In genomic region chr4:15781427-15782095, GRCh38 we compare ENCODE assay signal across 8 cellular contexts. TPM values are rescaled to one million over a fixed set of nuclear protein-coding genes. Genes with fewer than 3 reads are reported as not detected.
DNase-seq lines count a peak whose midpoint lies in the region; ATAC-seq and TF ChIP-seq lines count a peak whose summit lies in the region.

No MANE protein-coding gene starts in this region.

- peaks cover 9% of the 10 kb centered on the region; the same call in 1 of the 2 replicates for H4K20me1 ChIP-seq in OCI-LY7 (ENCODE audit: insufficient read depth, low read length)

- H3K4me1 ChIP-seq in OCI-LY7 (ENCODE audit: insufficient read depth, low read length, poor library complexity, severe bottlenecking), result peaks cover 68% of the 10 kb centered on the region
- H3K4me1 ChIP-seq in naive thymus-derived CD4-positive, alpha-beta T cell (ENCODE audit: control insufficient read depth in 2 of 2, insufficient read depth in 2 of 2, low read length in 2 of 2), result peaks cover 12 to 32% of the 10 kb centered on the region in 2 donors

- peaks cover 71% of the 10 kb centered on the region for H3K36me3 ChIP-seq in OCI-LY7 (ENCODE audit: insufficient read depth, low read length)
- H3K36me3 ChIP-seq in naive thymus-derived CD4-positive, alpha-beta T cell (ENCODE audit: control insufficient read depth in 2 of 3, insufficient read depth in 3 of 3, low read length in 3 of 3), result no peaks in the 10 kb centered on the region

- peak overlapping the region; percentile 96 for H3K27ac ChIP-seq in OCI-LY7 (ENCODE audit: low read depth, low read length, poor library complexity, severe bottlenecking)
- no peak overlapping the region for H3K27ac ChIP-seq in naive thymus-derived CD4-positive, alpha-beta T cell (ENCODE audit: low read depth, low read length)

- H3K4me3 Mint-ChIP-seq in naive thymus-derived CD4-positive, alpha-beta T cell, result peak overlapping the region; percentile 16 to 97 (median 54)

- H2AFZ ChIP-seq in OCI-LY7 (ENCODE audit: low read length), result no peak overlapping the region

- peaks cover 68% of the 10 kb centered on the region for H3K79me2 ChIP-seq in OCI-LY7 (ENCODE audit: insufficient read depth, low read depth, low read length)

- peak; percentile 17 for ATAC-seq in HG02642 (IDR thresholded peaks at IDR 0.05; ENCODE audit: poor library complexity, unreplicated experiment)
- peak; percentile 6 for ATAC-seq in naive thymus-derived CD4-positive, alpha-beta T cell

- peak overlapping the region; percentile 76 for H3K4me3 ChIP-seq in OCI-LY7 (ENCODE audit: low read depth, low read length, poor library complexity, severe bottlenecking)
- H3K4me3 ChIP-seq in naive thymus-derived CD4-positive, alpha-beta T cell (ENCODE audit: low read length), result no peak overlapping the region

- POLR2A ChIA-PET in OCI-LY7 (lab: Charles Lee), result interaction anchor here (0.6 to 3.4 kb wide), 7 partner anchors 12 to 111 kb away, joined by 3 to 15 read pairs (median 8); no protein-coding TSS in a partner anchor
- POLR2A ChIA-PET in naive thymus-derived CD4-positive, alpha-beta T cell (lab: Charles Lee), result interaction anchor here (0.7 to 2.1 kb wide), 8 partner anchors 8 to 31 kb away, joined by 3 to 8 read pairs (median 3); no protein-coding TSS in a partner anchor

- no peaks in the 10 kb centered on the region for H3K9me2 ChIP-seq in OCI-LY7 (ENCODE audit: insufficient read depth, low read length)

- CTCF ChIA-PET in OCI-LY7 (lab: Charles Lee; ENCODE audit: unreplicated experiment), result interaction anchor here (0.8 to 1.1 kb wide), 2 partner anchors 16 to 66 kb away, joined by 3 read pairs; no protein-coding TSS in a partner anchor
- CTCF ChIA-PET in naive thymus-derived CD4-positive, alpha-beta T cell (lab: Charles Lee), result no interaction called here

- intact Hi-C loops in OCI-LY7 (cut with micrococcal nuclease; ENCODE audit: unreplicated experiment), result no loop called here
- intact Hi-C loops in naive thymus-derived CD4-positive, alpha-beta T cell (cut with micrococcal nuclease), result no loop called here

- no peak for TF ChIP-seq CTCF in OCI-LY7 (conservative IDR thresholded peaks at IDR 0.05; ENCODE audit: low read length)

- H3K27me3 Mint-ChIP-seq in naive thymus-derived CD4-positive, alpha-beta T cell, result no peaks in the 10 kb centered on the region

- H3K4me2 ChIP-seq in OCI-LY7 (ENCODE audit: low read length), result peak overlapping the region; percentile 68

- peaks cover 42 to 88% (median 79%) of the 10 kb centered on the region in 7 donors for H3K4me1 Mint-ChIP-seq in naive thymus-derived CD4-positive, alpha-beta T cell

- H3K36me3 Mint-ChIP-seq in naive thymus-derived CD4-positive, alpha-beta T cell, result peaks cover 0 to 72% (median 38%) of the 10 kb centered on the region in 5 donors

- BruUV-seq in OCI-LY7 (replicated peaks; lab: Mats Ljungman, UMichigan), result no TSS peak

- no peaks in the 10 kb centered on the region for H3K27me3 ChIP-seq in naive thymus-derived CD4-positive, alpha-beta T cell (ENCODE audit: control insufficient read depth in 2 of 2, insufficient read depth in 2 of 2, low read length in 2 of 2)

- H3K9me3 Mint-ChIP-seq in naive thymus-derived CD4-positive, alpha-beta T cell, result peaks cover 0 to 2% (median 0%) of the 10 kb centered on the region in 11 donors

- peak overlapping the region in 5 of 9 donors; percentile 29 to 88 (median 76) for H3K27ac Mint-ChIP-seq in naive thymus-derived CD4-positive, alpha-beta T cell

- peaks cover 47% of the 10 kb centered on the region for H3K9me3 ChIP-seq in OCI-LY7 (ENCODE audit: low read length)
- no peaks in the 10 kb centered on the region for H3K9me3 ChIP-seq in naive thymus-derived CD4-positive, alpha-beta T cell (ENCODE audit: control insufficient read depth in 2 of 3, low read length in 3 of 3)

- DNase-seq in SIG-M5 treated with dmso at 0.1 percent for 504 hours (lab: John Stamatoyannopoulos, UW; ENCODE audit: unreplicated experiment) (peak; percentile 30), SIG-M5 (lab: John Stamatoyannopoulos, UW) (no peak), OCI-LY7 (ENCODE audit: low spot score) (no peak), HK-2 (ENCODE audit: unreplicated experiment) (no peak), OCI-M1 (lab: John Stamatoyannopoulos, UW) (no peak), dedifferentiated amniotic fluid mesenchymal stem cell (ENCODE audit: extremely low spot score) (no peak)
- peak in 1 of 9 donors; percentile 52 for DNase-seq in naive thymus-derived CD4-positive, alpha-beta T cell

RNA-seq across cellular contexts. Expression of gene CD38, which starts 3.4 kb away (rescaled TPM):
- total RNA-seq in OCI-LY7 (2014; rRNA removed; shearing (Covaris generic)), result 92.0 and 103 TPM in 2 replicates
- total RNA-seq in OCI-LY7 (2022), result 176 and 214 TPM in 2 replicates
- total RNA-seq in naive thymus-derived CD4-positive, alpha-beta T cell, result 100 to 1,000 TPM in 1 of 5 experiments, 10 to 100 TPM in 2, 1 to 10 TPM in 2; 5.6 to 189 (median 14.3) TPM
- polyA plus RNA-seq in naive thymus-derived CD4-positive, alpha-beta T cell, result 10 to 100 TPM; 13.9 to 14.0 TPM
